Comparison of ENCODE assay signal across 8 cellular contexts in the genomic region with DNA sequence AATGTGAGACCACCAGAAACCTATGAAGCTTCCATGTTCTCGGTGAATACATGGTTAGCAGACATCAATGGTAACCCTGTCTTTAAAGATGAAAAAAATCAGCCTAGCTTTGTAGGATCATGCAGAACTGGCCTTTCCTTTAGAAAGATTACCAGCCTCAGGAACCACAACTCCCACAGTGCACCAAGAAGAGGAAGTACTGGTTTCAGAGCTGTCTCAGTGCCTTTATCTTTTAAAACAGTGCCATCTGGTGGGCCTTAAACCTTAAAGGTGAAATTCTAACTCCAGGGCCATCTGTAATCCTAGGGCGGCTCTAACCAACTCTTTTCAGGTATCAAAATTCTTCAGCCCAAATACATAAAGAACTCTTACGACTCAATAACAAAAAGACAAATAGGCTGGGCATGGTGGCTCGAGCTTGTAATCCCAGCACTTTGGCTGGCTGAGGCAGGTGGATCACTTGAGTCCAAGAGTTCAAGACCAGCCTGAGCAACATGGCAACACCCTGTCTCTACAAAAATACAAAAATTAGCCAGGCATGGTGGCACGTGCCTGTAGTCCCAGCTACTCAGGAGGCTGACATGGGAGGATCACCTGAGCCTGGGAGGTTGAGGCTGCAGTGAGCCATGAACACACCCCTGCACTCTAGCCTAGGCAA. TPM values are rescaled to one million over a fixed set of nuclear protein-coding genes. Genes with fewer than 3 reads are reported as not detected.
A peak's percentile ranks its signal among the peaks of the same experiment; 100 is the strongest.
DNase-seq lines count a peak whose midpoint lies in the region; ATAC-seq lines count a peak whose summit lies in the region.

No MANE protein-coding gene starts in this region.

- H3K9me3 Mint-ChIP-seq in T-helper 1 cell treated with Interleukin-12 subunit alpha and Interleukin-12 subunit beta and Interleukin-4 antibody, amounts not matched to agents 30 μg/mL and 1 μg/mL, for 36 hours: no peaks in the 10 kb centered on the region

- H3K27ac Mint-ChIP-seq in T-helper 1 cell treated with Interleukin-12 subunit alpha and Interleukin-12 subunit beta and Interleukin-4 antibody, amounts not matched to agents 30 μg/mL and 1 μg/mL, for 36 hours: peak overlapping the region; percentile 36

- H3K4me3 Mint-ChIP-seq in T-helper 1 cell treated with Interleukin-12 subunit alpha and Interleukin-12 subunit beta and Interleukin-4 antibody, amounts not matched to agents 30 μg/mL and 1 μg/mL, for 36 hours: no peak overlapping the region

- DNase-seq in stimulated activated CD4-positive, alpha-beta T cell treated with anti-CD3 and anti-CD28 coated beads, Interleukin-15, amount 100 ng/mL, for 24 hours: peak; percentile 59
- no peak for DNase-seq in stimulated activated CD4-positive, alpha-beta T cell treated with anti-CD3 and anti-CD28 coated beads, Interleukin-12 subunit alpha, Interleukin-12 subunit beta, amount 100 ng/mL, for 4 hours
- DNase-seq in NCI-H2029 treated with DMSO at 0.1 percent for 48 hours (lab: John Stamatoyannopoulos, UW) (peak; percentile 64), cerebellum (ENCODE audit: low spot score) (peak; percentile 84), left colon (peak; percentile 42 to 48)
- peak; percentile 19 to 29 for DNase-seq in stimulated activated CD8-positive, alpha-beta memory T cell treated with anti-CD3 and anti-CD28 coated beads, Interleukin-7, amount 100 ng/mL, for 4 hours (ENCODE audit: low read depth in 2 of 2)

- ATAC-seq in HG02852 (IDR thresholded peaks at IDR 0.05; ENCODE audit: unreplicated experiment): peak; percentile 62
- peak; percentile 92 for ATAC-seq in left colon

- intact Hi-C loops in left colon (cut with DNase I, micrococcal nuclease): loop anchor here in 1 of 2 donors (5.0 to 10.0 kb wide), 2 partner anchors 139 to 356 kb away; no protein-coding TSS in a partner anchor

- no peaks in the 10 kb centered on the region for H3K27me3 Mint-ChIP-seq in T-helper 1 cell treated with Interleukin-12 subunit alpha and Interleukin-12 subunit beta and Interleukin-4 antibody, amounts not matched to agents 30 μg/mL and 1 μg/mL, for 36 hours (ENCODE audit: low read depth)

- H3K36me3 Mint-ChIP-seq in T-helper 1 cell treated with Interleukin-12 subunit alpha and Interleukin-12 subunit beta and Interleukin-4 antibody, amounts not matched to agents 30 μg/mL and 1 μg/mL, for 36 hours (ENCODE audit: low read depth): peaks cover 3% of the 10 kb centered on the region

- peaks cover 31% of the 10 kb centered on the region for H3K4me1 Mint-ChIP-seq in T-helper 1 cell treated with Interleukin-12 subunit alpha and Interleukin-12 subunit beta and Interleukin-4 antibody, amounts not matched to agents 30 μg/mL and 1 μg/mL, for 36 hours (ENCODE audit: low read depth)

RNA-seq across cellular contexts. Expression of a gene that starts 5.4 kb away (rescaled TPM):
- total RNA-seq in cerebellum (38.5 TPM), left colon (10 to 100 TPM; 29.0 to 32.0 TPM)

RNA-seq across cellular contexts. Expression of a gene that starts 5.6 kb away (rescaled TPM):
- total RNA-seq in cerebellum: 8.6 TPM
- total RNA-seq in left colon: 1 to 10 TPM; 4.7 to 7.0 TPM

RNA-seq across cellular contexts. Expression of a gene that starts 54.2 kb away (rescaled TPM):
- total RNA-seq in cerebellum: 20.0 TPM
- 10 to 100 TPM; 25.4 to 29.3 TPM for total RNA-seq in left colon
